ENCODE assay signal across 8 cellular contexts in genomic region chr1:204207136-204207616, GRCh38. TPM values are rescaled to one million over a fixed set of nuclear protein-coding genes. Genes with fewer than 3 reads are reported as not detected.
DNase-seq lines count a peak whose midpoint lies in the region; ATAC-seq, FAIRE-seq and TF ChIP-seq lines count a peak whose summit lies in the region.

No MANE protein-coding gene starts in this region.

- TF ChIP-seq CTCF in CD14-positive monocyte (IDR thresholded peaks at IDR 0.05) = peak; percentile 95
- peak; percentile 96 for TF ChIP-seq CTCF in activated CD8-positive, alpha-beta T cell treated with anti-CD3 and anti-CD28 coated beads for 36 hours (IDR thresholded peaks at IDR 0.05)
- TF ChIP-seq CTCF in mucosa of descending colon (IDR thresholded peaks at IDR 0.05) = peak; percentile 93

- no peaks in the 10 kb centered on the region for H3K9me3 Mint-ChIP-seq in CD14-positive monocyte
- H3K9me3 Mint-ChIP-seq in activated CD8-positive, alpha-beta T cell treated with anti-CD3 and anti-CD28 coated beads for 36 hours = no peaks in the 10 kb centered on the region

- H3K4me1 ChIP-seq in mucosa of descending colon (ENCODE audit: low read depth) = peaks cover 4% of the 10 kb centered on the region

- intact Hi-C loops in CD14-positive monocyte (cut with micrococcal nuclease) (loop anchor here in 1 of 2 donors (2.0 kb wide), 1 partner anchor 44 kb away; no protein-coding TSS in a partner anchor), mucosa of descending colon (cut with DNase I, micrococcal nuclease) (no loop called here)
- intact Hi-C loops in activated CD8-positive, alpha-beta T cell treated with anti-CD3 and anti-CD28 coated beads for 36 hours (cut with micrococcal nuclease) = loop anchor here (2.0 kb wide), 1 partner anchor 44 kb away; no protein-coding TSS in a partner anchor

- H3K4me3 ChIP-seq in mucosa of descending colon = no peak overlapping the region

- TF ChIP-seq POLR2A in H54 (IDR thresholded peaks at IDR 0.05; ENCODE audit: low read depth, low read length) = 0 out of 2 replicates have a peak, but pooled peaks have one; percentile 13

- peaks cover 9 to 24% (median 18%) of the 10 kb centered on the region in 3 donors for H3K27me3 Mint-ChIP-seq in CD14-positive monocyte (ENCODE audit: low read depth in 3 of 3)
- peaks cover 22% of the 10 kb centered on the region for H3K27me3 Mint-ChIP-seq in activated CD8-positive, alpha-beta T cell treated with anti-CD3 and anti-CD28 coated beads for 36 hours

- ATAC-seq in activated CD8-positive, alpha-beta T cell treated with anti-CD3 and anti-CD28 coated beads for 36 hours = peak; percentile 98
- peak; percentile 93 for ATAC-seq in mucosa of descending colon

- no peak overlapping the region for H3K4me3 Mint-ChIP-seq in CD14-positive monocyte
- H3K4me3 Mint-ChIP-seq in activated CD8-positive, alpha-beta T cell treated with anti-CD3 and anti-CD28 coated beads for 36 hours = no peak overlapping the region

- no peak overlapping the region for H3K27ac Mint-ChIP-seq in CD14-positive monocyte
- H3K27ac Mint-ChIP-seq in activated CD8-positive, alpha-beta T cell treated with anti-CD3 and anti-CD28 coated beads for 36 hours = no peak overlapping the region

- POLR2A ChIA-PET in activated CD8-positive, alpha-beta T cell treated with anti-CD3 and anti-CD28 coated beads for 36 hours (lab: Charles Lee) = no interaction called here

- no peaks in the 10 kb centered on the region for H3K9me3 ChIP-seq in mucosa of descending colon

- H3K36me3 Mint-ChIP-seq in CD14-positive monocyte = no peaks in the 10 kb centered on the region
- no peaks in the 10 kb centered on the region for H3K36me3 Mint-ChIP-seq in activated CD8-positive, alpha-beta T cell treated with anti-CD3 and anti-CD28 coated beads for 36 hours (ENCODE audit: low read depth)

- FAIRE-seq in H54 (lab: Jason Lieb, UNC) = no peak

- no peaks in the 10 kb centered on the region for H3K4me1 Mint-ChIP-seq in CD14-positive monocyte
- H3K4me1 Mint-ChIP-seq in activated CD8-positive, alpha-beta T cell treated with anti-CD3 and anti-CD28 coated beads for 36 hours (ENCODE audit: low read depth) = peaks cover 5% of the 10 kb centered on the region

- DNase-seq in CD14-positive monocyte (ENCODE audit: low spot score) = no peak
- peak; percentile 73 for DNase-seq in H54 (ENCODE audit: insufficient read length, low spot score)
- peak; percentile 34 for DNase-seq in NCI-H460 (ENCODE audit: extremely low read depth, low read depth)
- peak; percentile 86 for DNase-seq in activated CD8-positive, alpha-beta T cell treated with anti-CD3 and anti-CD28 coated beads for 36 hours
- DNase-seq in effector CD4-positive, alpha-beta T cell = peak; percentile 65
- peak in 2 of 3 donors; percentile 82 to 85 for DNase-seq in mucosa of descending colon
- peak; percentile 35 to 59 for DNase-seq in stimulated activated CD8-positive, alpha-beta memory T cell treated with anti-CD3 and anti-CD28 coated beads, Interleukin-4, amount 100 ng/mL, for 4 hours (ENCODE audit: low read depth in 2 of 2, low spot score in 1 of 2)
- DNase-seq in middle frontal gyrus (ENCODE audit: extremely low spot score, low spot score) = no peak

- CTCF ChIA-PET in activated CD8-positive, alpha-beta T cell treated with anti-CD3 and anti-CD28 coated beads for 36 hours (lab: Charles Lee) = interaction anchor here (0.6 to 3.9 kb wide), 49 partner anchors 8 to 347 kb away, joined by 3 to 60 read pairs (median 5); partner anchors contain the start of genes GOLT1A, KISS1, PLEKHA6 and REN

- H3K36me3 ChIP-seq in mucosa of descending colon (ENCODE audit: low read depth) = no peaks in the 10 kb centered on the region

RNA-seq across cellular contexts. Expression of gene GOLT1A, which starts 6.6 kb away (rescaled TPM):
- polyA plus RNA-seq in CD14-positive monocyte = not detected
- total RNA-seq in NCI-H460 (2014; rRNA removed; shearing (Covaris generic)) = not detected in 2 replicates
- not detected in 2 replicates for polyA plus RNA-seq in NCI-H460 (2014; cell fraction: nucleus; rRNA removed)
- not detected for total RNA-seq in activated CD8-positive, alpha-beta T cell treated with anti-CD3 and anti-CD28 coated beads for 36 hours
- total RNA-seq in mucosa of descending colon = 10 to 100 TPM in 1 of 3 donors, 1 to 10 TPM in 2; 2.5 to 11.4 (median 3.9) TPM

RNA-seq across cellular contexts. Expression of gene KISS1, which starts 10.9 kb away (rescaled TPM):
- not detected for polyA plus RNA-seq in CD14-positive monocyte
- not detected in 2 replicates for total RNA-seq in NCI-H460 (2014; rRNA removed; shearing (Covaris generic))
- not detected in 2 replicates for polyA plus RNA-seq in NCI-H460 (2014; cell fraction: nucleus; rRNA removed)
- not detected for total RNA-seq in activated CD8-positive, alpha-beta T cell treated with anti-CD3 and anti-CD28 coated beads for 36 hours
- 1 to 10 TPM in 1 of 3 donors, not detected in 2; 1.3 TPM for total RNA-seq in mucosa of descending colon

RNA-seq across cellular contexts. Expression of gene REN, which starts 41.0 kb away (rescaled TPM):
- polyA plus RNA-seq in CD14-positive monocyte = not detected
- total RNA-seq in NCI-H460 (2014; rRNA removed; shearing (Covaris generic)) = not detected in 2 replicates
- polyA plus RNA-seq in NCI-H460 (2014; cell fraction: nucleus; rRNA removed) = not detected in 2 replicates
- total RNA-seq in activated CD8-positive, alpha-beta T cell treated with anti-CD3 and anti-CD28 coated beads for 36 hours = not detected
- under 1 TPM in 2 of 3 donors, not detected in 1; 0.26 to 0.87 TPM for total RNA-seq in mucosa of descending colon

RNA-seq across cellular contexts. Expression of gene ETNK2, which starts 55.3 kb away (rescaled TPM):
- polyA plus RNA-seq in CD14-positive monocyte = not detected
- 0.17 TPM in 1 of 2 replicates, not detected in the other for total RNA-seq in NCI-H460 (2014; rRNA removed; shearing (Covaris generic))
- 0.06 and 0.63 TPM in 2 replicates for polyA plus RNA-seq in NCI-H460 (2014; cell fraction: nucleus; rRNA removed)
- 1 to 10 TPM; 1.3 to 1.4 TPM for total RNA-seq in activated CD8-positive, alpha-beta T cell treated with anti-CD3 and anti-CD28 coated beads for 36 hours
- 1 to 10 TPM in 2 of 3 donors, under 1 TPM in 1; 0.20 to 6.8 (median 2.1) TPM for total RNA-seq in mucosa of descending colon

Comparison
In these comparisons a context has a peak if more than half of its experiments do, and no peak if none do; other contexts are left out.
1. DNase-seq: peak in H54 (single experiment), NCI-H460 (single experiment), activated CD8-positive, alpha-beta T cell treated with anti-CD3 and anti-CD28 coated beads for 36 hours (single experiment), effector CD4-positive, alpha-beta T cell (single experiment), mucosa of descending colon (2 of 3) and stimulated activated CD8-positive, alpha-beta memory T cell treated with anti-CD3 and anti-CD28 coated beads, Interleukin-4, amount 100 ng/mL, for 4 hours (2 of 2); none in CD14-positive monocyte (single experiment) and middle frontal gyrus (single experiment).
2. Peak in every context shown above with its lines, with median percentiles within 50 percentile points of each other: CTCF ChIP-seq.